20 cellular contexts compared by ENCODE assay signal in the genomic region with DNA sequence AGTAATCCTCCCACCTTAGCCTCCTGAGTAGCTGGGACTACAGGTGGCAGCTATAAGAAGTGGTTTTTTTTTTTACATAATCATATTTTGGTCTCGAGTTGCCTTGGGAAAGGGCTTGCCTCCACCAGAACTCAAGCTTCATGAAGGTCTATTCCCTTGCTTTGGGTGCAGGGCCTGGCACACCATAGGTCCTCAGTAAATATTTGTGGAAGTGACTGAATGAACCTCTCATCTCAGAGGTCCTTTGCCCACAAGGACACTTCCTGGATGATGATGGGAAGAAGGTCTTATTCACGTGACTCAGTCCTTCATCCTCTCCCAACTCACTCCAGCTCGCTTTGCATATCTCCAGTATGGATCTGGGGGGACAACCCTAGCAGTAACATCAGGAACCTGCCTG.
"Had no signal": no experiment of that assay in that cellular context is flagged by ENCODE, and none has a peak within 500 bp of the region (broad histone marks: within the 10 kb centered on the region; RNA-seq: fewer than 3 reads in every experiment).

No MANE protein-coding gene starts in this region.

- H3K9me3 ChIP-seq: mucosa of descending colon, prostate gland, thoracic aorta, upper lobe of right lung, uterus had no signal

- FAIRE-seq: colon, frontal cortex, keratinocyte had no signal

- H3K4me3 ChIP-seq: dorsolateral prefrontal cortex, lower lobe of right lung, mucosa of descending colon, prostate gland, right atrium auricular region, thoracic aorta, tibial nerve, upper lobe of right lung, uterus had no signal

- H3K27me3 ChIP-seq: right atrium auricular region, tibial nerve, upper lobe of right lung, uterus had no signal

- ATAC-seq: left ventricle myocardium superior; lower lobe of right lung; mucosa of descending colon; natural killer cell treated with Interleukin-12 subunit alpha and Interleukin-12 subunit beta and Interleukin-15 and Interleukin-18, amount 100 ng/mL, for 72 hours; sciatic nerve; stimulated activated memory B cell treated with anti-CD40 and anti-IgM and Interleukin-4, amounts not matched to agents 10 μg/mL and 1 μg/mL and 100 μg/mL, for 72 hours; upper lobe of right lung had no signal

- H3K4me1 ChIP-seq: lower lobe of right lung, prostate gland, upper lobe of right lung had no signal

- H3K36me3 ChIP-seq: lower lobe of right lung, prostate gland, right atrium auricular region, thoracic aorta, tibial nerve, upper lobe of right lung, uterus had no signal

- DNase-seq: dorsolateral prefrontal cortex; effector CD4-positive, alpha-beta T cell; left ventricle myocardium superior; lower lobe of right lung; mucosa of descending colon; naive B cell; stimulated activated CD4-positive, alpha-beta T cell treated with anti-CD3 and anti-CD28 coated beads, Interleukin-2, amount 100 ng/mL, for 24 hours; stimulated activated CD4-positive, alpha-beta T cell treated with anti-CD3 and anti-CD28 coated beads, Interleukin-4, amount 100 ng/mL, for 24 hours; upper lobe of right lung; uterus had no signal

- H3K27ac ChIP-seq: dorsolateral prefrontal cortex, lower lobe of right lung, prostate gland, right atrium auricular region, tibial nerve, upper lobe of right lung, uterus had no signal
